In the genomic region with DNA sequence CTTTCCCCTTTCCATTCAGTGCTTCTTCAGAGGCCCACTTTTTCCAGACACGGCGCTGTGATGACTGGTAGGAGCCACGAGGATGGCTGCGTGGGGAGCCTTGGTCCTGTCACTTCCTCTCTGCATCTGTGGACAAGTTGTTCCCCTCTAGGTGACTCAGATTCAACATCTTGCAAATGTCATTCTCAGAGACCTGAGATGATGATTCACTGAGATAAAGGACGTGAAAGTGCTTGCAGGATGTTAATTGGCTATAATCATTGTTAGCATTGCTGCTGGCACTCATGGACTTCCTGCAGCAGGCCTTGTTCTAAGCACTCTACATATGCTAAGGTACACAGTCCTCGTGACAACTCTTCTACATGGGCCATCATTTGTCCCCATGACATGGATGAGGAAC, we compare ENCODE assay signal across 10 cellular contexts.
A peak's percentile ranks its signal among the peaks of the same experiment; 100 is the strongest.
DNase-seq lines count a peak whose midpoint lies in the region; ATAC-seq lines count a peak whose summit lies in the region.
"Had no signal": no experiment of that assay in that cellular context is flagged by ENCODE, and none has a peak within 500 bp of the region (broad histone marks: within the 10 kb centered on the region; RNA-seq: fewer than 3 reads in every experiment).

No MANE protein-coding gene starts in this region.

- peaks cover 19% of the 10 kb centered on the region for H3K27me3 Mint-ChIP-seq in dendritic cell treated with granulocyte-macrophage colony-stimulating factor and Interleukin-4, amounts not matched to agents 40 ng/mL and 50 ng/mL, for 4 days

- H3K36me3 Mint-ChIP-seq in dendritic cell treated with granulocyte-macrophage colony-stimulating factor and Interleukin-4, amounts not matched to agents 40 ng/mL and 50 ng/mL, for 4 days (ENCODE audit: low read depth) = no peaks in the 10 kb centered on the region

- DNase-seq in NK-92 treated with Interleukin-12 subunit alpha and Interleukin-12 subunit beta, amount 100 ng/mL, for 24 hours (lab: John Stamatoyannopoulos, UW) = peak; percentile 7
- DNase-seq in NK-92 (lab: John Stamatoyannopoulos, UW; ENCODE audit: unreplicated experiment) (no peak), NOMO-1 treated with dmso at 0.1 percent for 144 hours (lab: John Stamatoyannopoulos, UW; ENCODE audit: unreplicated experiment) (peak; percentile 72), retina (no peak), DMS79 treated with DMSO at 0.1 percent for 48 hours (lab: John Stamatoyannopoulos, UW) (no peak)
- peak; percentile 16 for DNase-seq in stimulated activated CD8-positive, alpha-beta memory T cell treated with anti-CD3 and anti-CD28 coated beads, Interleukin-7, amount 100 ng/mL, for 24 hours (ENCODE audit: low read depth)
- DNase-seq: left ventricle myocardium inferior, SIG-M5 had no signal

- H3K9me3 Mint-ChIP-seq in dendritic cell treated with granulocyte-macrophage colony-stimulating factor and Interleukin-4, amounts not matched to agents 40 ng/mL and 50 ng/mL, for 4 days = no peaks in the 10 kb centered on the region

- no peak overlapping the region for H3K4me3 Mint-ChIP-seq in dendritic cell treated with granulocyte-macrophage colony-stimulating factor and Interleukin-4, amounts not matched to agents 40 ng/mL and 50 ng/mL, for 4 days

- H3K27ac Mint-ChIP-seq in dendritic cell treated with granulocyte-macrophage colony-stimulating factor and Interleukin-4, amounts not matched to agents 40 ng/mL and 50 ng/mL, for 4 days = peak overlapping the region; percentile 59

- ATAC-seq in GM21381 (IDR thresholded peaks at IDR 0.05; ENCODE audit: unreplicated experiment) = no peak

- H3K4me1 Mint-ChIP-seq in dendritic cell treated with granulocyte-macrophage colony-stimulating factor and Interleukin-4, amounts not matched to agents 40 ng/mL and 50 ng/mL, for 4 days (ENCODE audit: low read depth) = peaks cover 63% of the 10 kb centered on the region

- intact Hi-C loops in dendritic cell treated with granulocyte-macrophage colony-stimulating factor and Interleukin-4, amounts not matched to agents 40 ng/mL and 50 ng/mL, for 4 days (cut with micrococcal nuclease) = no loop called here

Comparison
In these comparisons a context has a peak if more than half of its experiments do, and no peak if none do; other contexts are left out.
1. DNase-seq: peak in NK-92 treated with Interleukin-12 subunit alpha and Interleukin-12 subunit beta, amount 100 ng/mL, for 24 hours (single experiment), NOMO-1 treated with dmso at 0.1 percent for 144 hours (single experiment) and stimulated activated CD8-positive, alpha-beta memory T cell treated with anti-CD3 and anti-CD28 coated beads, Interleukin-7, amount 100 ng/mL, for 24 hours (single experiment); none in NK-92 (single experiment), retina (single experiment) and DMS79 treated with DMSO at 0.1 percent for 48 hours (single experiment).